In the genomic region with DNA sequence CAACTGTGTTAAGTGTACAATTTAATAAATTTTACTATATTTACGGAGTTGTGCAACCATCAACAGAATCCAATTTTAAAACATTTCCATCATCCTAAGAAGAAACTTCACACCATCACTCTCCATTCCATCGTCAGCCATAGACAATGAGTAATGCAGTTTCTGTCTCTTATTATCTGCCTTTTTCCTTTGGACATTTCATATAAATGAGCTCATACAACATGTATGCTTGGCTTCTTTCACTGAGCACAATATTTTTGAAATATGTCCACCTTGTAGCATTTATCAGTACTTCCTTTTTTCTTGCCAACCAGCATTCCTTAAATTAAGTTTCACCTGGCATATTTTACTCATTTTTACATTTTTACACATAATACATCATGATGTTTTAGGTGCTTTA, we compare ENCODE assay signal across 17 cellular contexts. TPM values are rescaled to one million over a fixed set of nuclear protein-coding genes. Genes with fewer than 3 reads are reported as not detected.
DNase-seq lines count a peak whose midpoint lies in the region; ATAC-seq and TF ChIP-seq lines count a peak whose summit lies in the region.
"Had no signal": no experiment of that assay in that cellular context is flagged by ENCODE, and none has a peak within 500 bp of the region (broad histone marks: within the 10 kb centered on the region; RNA-seq: fewer than 3 reads in every experiment).

No MANE protein-coding gene starts in this region.

- peaks cover 5% of the 10 kb centered on the region for H3K9me3 Mint-ChIP-seq in chondrocyte (ENCODE audit: low read depth)
- H3K9me3 Mint-ChIP-seq in activated CD4-positive, alpha-beta T cell treated with anti-CD3 and anti-CD28 coated beads, Interleukin-2, amount 10 ng/mL, durations not matched to agents 7 days and 5 days, result peaks cover 2% of the 10 kb centered on the region
- H3K9me3 Mint-ChIP-seq: CD8-positive, alpha-beta T cell had no signal

- H3K27me3 Mint-ChIP-seq in chondrocyte (ENCODE audit: low read depth), result no peaks in the 10 kb centered on the region
- no peaks in the 10 kb centered on the region for H3K27me3 Mint-ChIP-seq in activated CD4-positive, alpha-beta T cell treated with anti-CD3 and anti-CD28 coated beads, Interleukin-2, amount 10 ng/mL, durations not matched to agents 7 days and 5 days

- peak; percentile 57 for ATAC-seq in SK-N-SH treated with all-trans-retinoic acid at 6 μM for 48 hours
- peak; percentile 69 for ATAC-seq in omental fat pad (ENCODE audit: low FRiP score)
- no peak for ATAC-seq in HG03159 (IDR thresholded peaks at IDR 0.05; ENCODE audit: unreplicated experiment)
- ATAC-seq: A549; CD8-positive, alpha-beta T cell had no signal

- no peak overlapping the region for H3K4me3 Mint-ChIP-seq in chondrocyte (ENCODE audit: unreplicated experiment)
- no peak overlapping the region for H3K4me3 Mint-ChIP-seq in activated CD4-positive, alpha-beta T cell treated with anti-CD3 and anti-CD28 coated beads, Interleukin-2, amount 10 ng/mL, durations not matched to agents 7 days and 5 days
- H3K4me3 Mint-ChIP-seq: CD8-positive, alpha-beta T cell had no signal

- CTCF ChIA-PET in activated CD4-positive, alpha-beta T cell treated with anti-CD3 and anti-CD28 coated beads, Interleukin-2, amount 10 ng/mL, durations not matched to agents 7 days and 5 days (lab: Charles Lee), result no interaction called here

- H3K27ac Mint-ChIP-seq in chondrocyte (ENCODE audit: unreplicated experiment), result peak overlapping the region; percentile 59
- H3K27ac Mint-ChIP-seq in activated CD4-positive, alpha-beta T cell treated with anti-CD3 and anti-CD28 coated beads, Interleukin-2, amount 10 ng/mL, durations not matched to agents 7 days and 5 days, result no peak overlapping the region
- H3K27ac Mint-ChIP-seq: CD8-positive, alpha-beta T cell had no signal

- POLR2A ChIA-PET in activated CD4-positive, alpha-beta T cell treated with anti-CD3 and anti-CD28 coated beads, Interleukin-2, amount 10 ng/mL, durations not matched to agents 7 days and 5 days (lab: Charles Lee), result no interaction called here

- TF ChIP-seq CTCF in chondrocyte (IDR thresholded peaks at IDR 0.05), result no peak
- TF ChIP-seq CTCF in omental fat pad (IDR thresholded peaks at IDR 0.05), result no peak

- DNase-seq in EL, result peak; percentile 47
- no peak for DNase-seq in chondrocyte (ENCODE audit: low spot score)
- no peak for DNase-seq in omental fat pad (ENCODE audit: low spot score)
- DNase-seq in NCI-H2196 treated with DMSO at 0.1 percent for 48 hours (lab: John Stamatoyannopoulos, UW; ENCODE audit: unreplicated experiment), result no peak
- DNase-seq in H4 (ENCODE audit: low spot score), result no peak
- DNase-seq in activated CD4-positive, alpha-beta T cell treated with anti-CD3 and anti-CD28 coated beads, Interleukin-2, amount 10 ng/mL, durations not matched to agents 7 days and 5 days, result no peak
- DNase-seq: CD8-positive, alpha-beta T cell; MM.1S; NCI-H1092; NCI-H146; NCI-H2029 treated with DMSO at 0.1 percent for 48 hours; NCI-H2171 treated with DMSO at 0.1 percent for 48 hours; NCI-H774; Right ventricle myocardium superior had no signal

- H3K4me1 Mint-ChIP-seq in chondrocyte (ENCODE audit: low read depth), result peaks cover 8% of the 10 kb centered on the region
- no peaks in the 10 kb centered on the region for H3K4me1 Mint-ChIP-seq in activated CD4-positive, alpha-beta T cell treated with anti-CD3 and anti-CD28 coated beads, Interleukin-2, amount 10 ng/mL, durations not matched to agents 7 days and 5 days

- H3K36me3 Mint-ChIP-seq in chondrocyte (ENCODE audit: low read depth), result no peaks in the 10 kb centered on the region
- no peaks in the 10 kb centered on the region for H3K36me3 Mint-ChIP-seq in activated CD4-positive, alpha-beta T cell treated with anti-CD3 and anti-CD28 coated beads, Interleukin-2, amount 10 ng/mL, durations not matched to agents 7 days and 5 days (ENCODE audit: low read depth)
- H3K36me3 Mint-ChIP-seq: CD8-positive, alpha-beta T cell had no signal

TF ChIP-seq in SK-N-SH treated with all-trans-retinoic acid at 6 μM for 48 hours, 23 proteins besides CTCF, POLR2A, EP300 and RAD21:
- TF ChIP-seq SNAI2 (CRISPR knock-in tag; IDR thresholded peaks at IDR 0.05) (no peak), POU6F1 (CRISPR knock-in tag; IDR thresholded peaks at IDR 0.05; ENCODE audit: borderline replicate concordance, low read depth) (no peak), ZFP3 (CRISPR knock-in tag; IDR thresholded peaks at IDR 0.05) (no peak), TOX (CRISPR knock-in tag; IDR thresholded peaks at IDR 0.05; ENCODE audit: borderline replicate concordance) (no peak), ISL1 (CRISPR knock-in tag; IDR thresholded peaks at IDR 0.05) (peak; percentile 65), GLIS3 (CRISPR knock-in tag; IDR thresholded peaks at IDR 0.05) (no peak)
- TF ChIP-seq, protein P1, sequence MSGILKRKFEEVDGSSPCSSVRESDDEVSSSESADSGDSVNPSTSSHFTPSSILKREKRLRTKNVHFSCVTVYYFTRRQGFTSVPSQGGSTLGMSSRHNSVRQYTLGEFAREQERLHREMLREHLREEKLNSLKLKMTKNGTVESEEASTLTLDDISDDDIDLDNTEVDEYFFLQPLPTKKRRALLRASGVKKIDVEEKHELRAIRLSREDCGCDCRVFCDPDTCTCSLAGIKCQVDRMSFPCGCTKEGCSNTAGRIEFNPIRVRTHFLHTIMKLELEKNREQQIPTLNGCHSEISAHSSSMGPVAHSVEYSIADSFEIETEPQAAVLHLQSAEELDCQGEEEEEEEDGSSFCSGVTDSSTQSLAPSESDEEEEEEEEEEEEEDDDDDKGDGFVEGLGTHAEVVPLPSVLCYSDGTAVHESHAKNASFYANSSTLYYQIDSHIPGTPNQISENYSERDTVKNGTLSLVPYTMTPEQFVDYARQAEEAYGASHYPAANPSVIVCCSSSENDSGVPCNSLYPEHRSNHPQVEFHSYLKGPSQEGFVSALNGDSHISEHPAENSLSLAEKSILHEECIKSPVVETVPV (CRISPR knock-in tag; IDR thresholded peaks at IDR 0.05), result no peak

RNA-seq across cellular contexts. Expression of gene HIVEP1, which starts 22.7 kb away (rescaled TPM):
- total RNA-seq in chondrocyte (34.2 to 49.7 TPM (median 44.6 TPM) in 3 replicates), omental fat pad (10 to 100 TPM; 21.6 to 59.4 (median 34.5) TPM)
- 7.2 and 8.6 TPM in 2 replicates for total RNA-seq in H4 (2014; rRNA removed; shearing (Covaris generic))
- 10 to 100 TPM; 24.2 to 33.0 TPM for total RNA-seq in activated CD4-positive, alpha-beta T cell treated with anti-CD3 and anti-CD28 coated beads, Interleukin-2, amount 10 ng/mL, durations not matched to agents 7 days and 5 days
